Comparison of ENCODE assay signal across 8 cellular contexts in the genomic region with DNA sequence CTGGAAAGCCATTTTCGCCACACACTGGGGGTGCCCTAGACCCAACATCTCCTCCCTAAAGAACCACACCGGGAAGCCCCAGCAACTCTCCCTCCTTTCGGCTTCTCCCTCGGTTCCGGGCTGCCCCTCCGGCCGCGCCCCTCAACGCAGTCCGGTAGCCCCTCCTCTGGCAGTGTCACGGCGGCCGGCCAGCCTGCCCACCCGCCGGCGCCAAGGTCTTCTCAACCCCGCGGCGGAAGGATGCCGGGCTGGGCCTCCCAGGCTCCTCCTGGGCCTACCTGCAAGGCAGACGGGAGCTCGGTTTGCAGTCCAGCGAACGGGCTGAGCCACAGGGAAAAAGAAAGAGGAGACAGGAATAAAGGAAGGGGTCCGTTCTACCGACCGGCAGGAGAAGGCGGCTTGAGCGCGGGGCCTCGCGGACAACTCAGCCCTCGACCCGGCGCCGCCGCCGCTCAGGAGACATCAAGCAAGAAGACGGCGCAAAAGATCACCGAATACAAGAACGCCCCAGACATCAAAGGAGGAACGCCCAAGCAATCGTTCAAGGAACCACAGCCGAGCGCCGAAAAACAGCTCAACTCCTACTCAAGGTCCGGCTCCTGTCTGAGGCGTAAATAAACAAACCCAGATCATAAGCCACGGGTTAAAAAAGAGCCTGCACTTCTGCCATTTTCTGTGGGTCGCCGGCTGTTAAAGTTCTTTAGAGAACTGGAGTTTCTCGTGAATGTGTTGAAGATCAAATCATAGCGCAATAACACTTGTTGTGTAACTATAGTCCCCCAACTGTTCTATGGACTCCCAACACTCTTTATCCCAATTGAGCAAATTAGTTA.
DNase-seq lines count a peak whose midpoint lies in the region; TF ChIP-seq lines count a peak whose summit lies in the region.

A gene with protein sequence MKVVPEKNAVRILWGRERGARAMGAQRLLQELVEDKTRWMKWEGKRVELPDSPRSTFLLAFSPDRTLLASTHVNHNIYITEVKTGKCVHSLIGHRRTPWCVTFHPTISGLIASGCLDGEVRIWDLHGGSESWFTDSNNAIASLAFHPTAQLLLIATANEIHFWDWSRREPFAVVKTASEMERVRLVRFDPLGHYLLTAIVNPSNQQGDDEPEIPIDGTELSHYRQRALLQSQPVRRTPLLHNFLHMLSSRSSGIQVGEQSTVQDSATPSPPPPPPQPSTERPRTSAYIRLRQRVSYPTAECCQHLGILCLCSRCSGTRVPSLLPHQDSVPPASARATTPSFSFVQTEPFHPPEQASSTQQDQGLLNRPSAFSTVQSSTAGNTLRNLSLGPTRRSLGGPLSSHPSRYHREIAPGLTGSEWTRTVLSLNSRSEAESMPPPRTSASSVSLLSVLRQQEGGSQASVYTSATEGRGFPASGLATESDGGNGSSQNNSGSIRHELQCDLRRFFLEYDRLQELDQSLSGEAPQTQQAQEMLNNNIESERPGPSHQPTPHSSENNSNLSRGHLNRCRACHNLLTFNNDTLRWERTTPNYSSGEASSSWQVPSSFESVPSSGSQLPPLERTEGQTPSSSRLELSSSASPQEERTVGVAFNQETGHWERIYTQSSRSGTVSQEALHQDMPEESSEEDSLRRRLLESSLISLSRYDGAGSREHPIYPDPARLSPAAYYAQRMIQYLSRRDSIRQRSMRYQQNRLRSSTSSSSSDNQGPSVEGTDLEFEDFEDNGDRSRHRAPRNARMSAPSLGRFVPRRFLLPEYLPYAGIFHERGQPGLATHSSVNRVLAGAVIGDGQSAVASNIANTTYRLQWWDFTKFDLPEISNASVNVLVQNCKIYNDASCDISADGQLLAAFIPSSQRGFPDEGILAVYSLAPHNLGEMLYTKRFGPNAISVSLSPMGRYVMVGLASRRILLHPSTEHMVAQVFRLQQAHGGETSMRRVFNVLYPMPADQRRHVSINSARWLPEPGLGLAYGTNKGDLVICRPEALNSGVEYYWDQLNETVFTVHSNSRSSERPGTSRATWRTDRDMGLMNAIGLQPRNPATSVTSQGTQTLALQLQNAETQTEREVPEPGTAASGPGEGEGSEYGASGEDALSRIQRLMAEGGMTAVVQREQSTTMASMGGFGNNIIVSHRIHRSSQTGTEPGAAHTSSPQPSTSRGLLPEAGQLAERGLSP (N-terminal part only) (minus strand): TSS at position 474 of the 833 bp plus-strand sequence. CDS start 45,643 bp downstream, outside the sequence.

- H3K27ac Mint-ChIP-seq in activated naive CD4-positive, alpha-beta T cell treated with anti-CD3 and anti-CD28 coated beads, Interleukin-2, amount 10 ng/mL, durations not matched to agents 7 days and 5 days = peak within 1 kb of the TSS; percentile 87

- H3K27ac ChIP-seq in SK-N-MC = peak within 1 kb of the TSS; percentile 74

- peak within 1 kb of the TSS; percentile 91 for H3K9ac ChIP-seq in SK-N-MC (ENCODE audit: insufficient read length)

- POLR2A ChIA-PET in HEK293T (lab: Yijun Ruan, JAX) = interaction anchor here (0.6 to 2.0 kb wide), 22 partner anchors 12 to 356 kb away, joined by 3 to 16 read pairs (median 4); a partner anchor contains a TSS

- H3K36me3 ChIP-seq in SK-N-MC (ENCODE audit: insufficient read depth, low read length) = no peaks in the 10 kb centered on the region

- H3K27me3 Mint-ChIP-seq in activated naive CD4-positive, alpha-beta T cell treated with anti-CD3 and anti-CD28 coated beads, Interleukin-2, amount 10 ng/mL, durations not matched to agents 7 days and 5 days = no peaks in the 10 kb centered on the region

- no peaks in the 10 kb centered on the region for H3K9me3 ChIP-seq in SK-N-MC (ENCODE audit: low read depth, low read length)

- H3K4me1 Mint-ChIP-seq in activated naive CD4-positive, alpha-beta T cell treated with anti-CD3 and anti-CD28 coated beads, Interleukin-2, amount 10 ng/mL, durations not matched to agents 7 days and 5 days = peaks cover 47% of the 10 kb centered on the region

- CTCF ChIA-PET in HEK293T (lab: Yijun Ruan, JAX) = interaction anchor here (1.0 kb wide), 1 partner anchor 18 kb away, joined by 3 read pairs; no protein-coding TSS in a partner anchor
- CTCF ChIA-PET in activated naive CD4-positive, alpha-beta T cell treated with anti-CD3 and anti-CD28 coated beads, Interleukin-2, amount 10 ng/mL, durations not matched to agents 7 days and 5 days (lab: Charles Lee) = interaction anchor here (1.3 kb wide), 1 partner anchor 24 kb away, joined by 7 read pairs; a partner anchor contains a TSS

- DNase-seq in GM03348 (ENCODE audit: low spot score) (peak; percentile 88), HEK293T (ENCODE audit: extremely low spot score) (peak; percentile 77), NAMALWA (ENCODE audit: low spot score) (peak; percentile 96), SK-N-MC (ENCODE audit: low read depth, low spot score) (peak; percentile 72), globus pallidus (ENCODE audit: low spot score) (peak; percentile 92), nucleus accumbens (lab: John Stamatoyannopoulos, UW) (peak in 55 of 56 donors; percentile 52 to 92 (median 83)), superior temporal gyrus (ENCODE audit: extremely low spot score) (peak; percentile 97)
- peak; percentile 90 for DNase-seq in activated naive CD4-positive, alpha-beta T cell treated with anti-CD3 and anti-CD28 coated beads, Interleukin-2, amount 10 ng/mL, durations not matched to agents 7 days and 5 days

- peaks cover 12% of the 10 kb centered on the region for H3K36me3 Mint-ChIP-seq in activated naive CD4-positive, alpha-beta T cell treated with anti-CD3 and anti-CD28 coated beads, Interleukin-2, amount 10 ng/mL, durations not matched to agents 7 days and 5 days

- H3K9me3 Mint-ChIP-seq in activated naive CD4-positive, alpha-beta T cell treated with anti-CD3 and anti-CD28 coated beads, Interleukin-2, amount 10 ng/mL, durations not matched to agents 7 days and 5 days = no peaks in the 10 kb centered on the region

- H3K4me3 Mint-ChIP-seq in activated naive CD4-positive, alpha-beta T cell treated with anti-CD3 and anti-CD28 coated beads, Interleukin-2, amount 10 ng/mL, durations not matched to agents 7 days and 5 days = peak within 1 kb of the TSS; percentile 86

- peak within 1 kb of the TSS; percentile 91 for H3K4me3 ChIP-seq in SK-N-MC

TF ChIP-seq in HEK293T, 16 proteins besides CTCF, POLR2A, EP300 and RAD21:
- no peak for TF ChIP-seq TARDBP (IDR thresholded peaks at IDR 0.05)
- TF ChIP-seq L3MBTL2 (conservative IDR thresholded peaks at IDR 0.05) = peak; percentile 61; the same call in 1 of the 2 replicates
- no peak for TF ChIP-seq FOXK2 (IDR thresholded peaks at IDR 0.05)
- TF ChIP-seq ZNF384 (IDR thresholded peaks at IDR 0.05) = no peak
- no peak for TF ChIP-seq NFRKB (IDR thresholded peaks at IDR 0.05)
- no peak for TF ChIP-seq FOXA1 (IDR thresholded peaks at IDR 0.05)

Comparison
In these comparisons a context has a peak if more than half of its experiments do, and no peak if none do; other contexts are left out.
1. Peak in every context shown above with its lines: DNase-seq, H3K4me3 ChIP-seq and H3K27ac ChIP-seq.